ENCODE assay signal across 10 cellular contexts in the genomic region with DNA sequence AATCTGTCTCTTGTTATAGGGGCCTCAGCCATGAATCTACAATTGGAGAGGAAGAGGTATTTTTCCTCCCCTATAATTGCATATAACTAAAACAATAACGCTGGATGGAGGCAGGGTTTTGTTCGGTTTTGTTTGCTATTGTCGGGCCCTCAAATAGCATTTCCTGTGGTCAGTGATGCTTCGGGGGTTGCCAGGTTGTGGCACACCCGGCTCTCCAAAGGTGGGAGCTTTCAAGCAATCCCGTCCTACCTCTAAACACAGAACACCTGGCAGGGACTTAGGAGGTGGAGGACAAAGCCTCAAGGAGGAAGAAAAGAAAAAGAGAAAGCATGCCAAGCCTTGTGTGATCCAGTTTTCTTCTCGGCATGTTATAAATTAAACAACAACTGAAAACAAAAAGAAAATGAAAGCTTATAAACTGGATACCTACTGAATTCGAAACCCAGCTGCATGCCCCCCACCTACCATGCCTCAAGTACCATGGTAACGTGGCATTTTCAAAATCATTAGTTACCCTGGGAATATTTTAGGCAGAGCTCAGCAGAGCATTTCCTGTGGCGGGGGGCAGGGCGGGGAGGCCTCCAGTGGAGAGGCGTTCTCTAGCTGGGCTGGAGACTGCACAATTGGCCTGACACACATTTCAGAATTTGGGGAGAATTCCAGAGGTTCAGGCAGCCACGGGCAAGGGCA.
A peak's percentile ranks its signal among the peaks of the same experiment; 100 is the strongest.
DNase-seq lines count a peak whose midpoint lies in the region; ATAC-seq and TF ChIP-seq lines count a peak whose summit lies in the region.
"Had no signal": no experiment of that assay in that cellular context is flagged by ENCODE, and none has a peak within 500 bp of the region (broad histone marks: within the 10 kb centered on the region; RNA-seq: fewer than 3 reads in every experiment).

No MANE protein-coding gene starts in this region.

- peaks cover 28% of the 10 kb centered on the region for H3K4me1 Mint-ChIP-seq in endodermal cell

- H3K27ac Mint-ChIP-seq in endodermal cell, result peak overlapping the region; percentile 58

- H3K27ac ChIP-seq in endodermal cell (ENCODE audit: low read depth, low read length) (no peak overlapping the region), thyroid gland (peak overlapping the region in 2 of 3 donors; percentile 38 to 55)
- H3K27ac ChIP-seq: prostate gland had no signal

- H3K4me3 ChIP-seq in endodermal cell (ENCODE audit: low read length) (no peak overlapping the region), thyroid gland (replicated peaks in 1 of 3) (peak overlapping the region in 1 of 3 donors; percentile 2)
- H3K4me3 ChIP-seq: prostate gland had no signal

- no peak overlapping the region for H3K4me3 Mint-ChIP-seq in endodermal cell

- H3K4me1 ChIP-seq in endodermal cell (ENCODE audit: control insufficient read depth, insufficient read depth, low read length), result no peaks in the 10 kb centered on the region
- H3K4me1 ChIP-seq in thyroid gland, result peaks cover 9 to 10% of the 10 kb centered on the region in 2 donors
- H3K4me1 ChIP-seq: prostate gland had no signal

- no peak for TF ChIP-seq POLR2A in thyroid gland (IDR thresholded peaks at IDR 0.05)

- H3K36me3 ChIP-seq in endodermal cell (ENCODE audit: control insufficient read depth, insufficient read depth, low read length) (no peaks in the 10 kb centered on the region), thyroid gland (no peaks in the 10 kb centered on the region)
- H3K36me3 ChIP-seq: prostate gland had no signal

- ATAC-seq in GM19397 (IDR thresholded peaks at IDR 0.05; ENCODE audit: unreplicated experiment), result peak; percentile 72
- no peak for ATAC-seq in HG02763 (IDR thresholded peaks at IDR 0.05; ENCODE audit: unreplicated experiment)
- no peak for ATAC-seq in sciatic nerve

- H3K9me3 ChIP-seq in endodermal cell (ENCODE audit: control insufficient read depth, low read length) (no peaks in the 10 kb centered on the region), thyroid gland (no peaks in the 10 kb centered on the region)
- H3K9me3 ChIP-seq: prostate gland had no signal

- H3K9me3 Mint-ChIP-seq in endodermal cell, result no peaks in the 10 kb centered on the region

- WGBS in endodermal cell (ENCODE audit: insufficient coverage in 1 of 2, insufficient read length in 1 of 2), 2 experiments, result 75 to 81% methylated on average over 5 to 13 of the region's 13 CpGs
- 26 to 27% methylated on average over 13 of the region's 13 CpGs for WGBS in thyroid gland, 2 donors

- intact Hi-C loops in thyroid gland (cut with DNase I) (no loop called here), sciatic nerve (cut with DNase I) (no loop called here)

- H3K27me3 Mint-ChIP-seq in endodermal cell (ENCODE audit: insufficient read depth), result no peaks in the 10 kb centered on the region

- no peak overlapping the region for H3K9ac ChIP-seq in endodermal cell (ENCODE audit: extremely low read depth, low read length, poor library complexity, severe bottlenecking)

- TF ChIP-seq CTCF in endodermal cell (conservative IDR thresholded peaks at IDR 0.05) (no peak), thyroid gland (IDR thresholded peaks at IDR 0.05) (no peak)

- peak; percentile 11 for DNase-seq in HS-27A (ENCODE audit: low read depth)
- DNase-seq in endodermal cell, result no peak
- peak; percentile 9 to 28 for DNase-seq in thyroid gland
- DNase-seq in sciatic nerve (ENCODE audit: low spot score), result no peak
- DNase-seq in activated CD4-positive, alpha-beta T cell treated with anti-CD3 and anti-CD28 coated beads for 1 hour, result no peak
- DNase-seq: NCI-H2029, Right ventricle myocardium superior had no signal

- no peaks in the 10 kb centered on the region for H3K36me3 Mint-ChIP-seq in endodermal cell (ENCODE audit: low read depth)

- H3K27me3 ChIP-seq in endodermal cell (ENCODE audit: control insufficient read depth, insufficient read depth, low read length, poor library complexity, severe bottlenecking) (no peaks in the 10 kb centered on the region), thyroid gland (no peaks in the 10 kb centered on the region)

Comparison
In these comparisons a context has a peak if more than half of its experiments do, and no peak if none do; other contexts are left out.
1. DNase-seq: peak in HS-27A (single experiment) and thyroid gland (2 of 2); none in endodermal cell (single experiment), sciatic nerve (single experiment) and activated CD4-positive, alpha-beta T cell treated with anti-CD3 and anti-CD28 coated beads for 1 hour (single experiment).